In the genomic region with DNA sequence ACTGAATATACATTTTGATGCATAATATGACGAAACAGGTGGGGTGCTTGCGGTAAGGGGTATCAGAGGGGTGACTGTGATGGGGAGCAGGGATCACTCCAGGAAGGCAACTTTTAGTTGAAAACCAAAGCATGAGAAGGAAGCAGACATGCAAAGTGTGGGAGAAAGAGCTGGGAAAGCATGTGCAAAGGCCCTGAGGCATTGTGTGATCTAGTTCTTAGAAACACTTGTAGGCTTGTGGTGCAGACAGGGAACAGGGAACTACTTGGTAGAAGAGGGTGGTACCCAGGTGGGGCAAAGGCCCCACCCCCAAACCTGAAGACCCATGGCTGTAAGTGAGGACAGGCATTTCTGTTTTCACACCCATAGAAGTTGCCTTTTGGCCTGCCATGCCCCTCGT, we compare ENCODE assay signal across 1 cellular context.
TF ChIP-seq lines count a peak whose summit lies in the region.

No MANE protein-coding gene starts in this region.

TF ChIP-seq in HEK293, 187 proteins besides CTCF, POLR2A, EP300 and RAD21 (continued from another document):
- TF ChIP-seq, protein P1, sequence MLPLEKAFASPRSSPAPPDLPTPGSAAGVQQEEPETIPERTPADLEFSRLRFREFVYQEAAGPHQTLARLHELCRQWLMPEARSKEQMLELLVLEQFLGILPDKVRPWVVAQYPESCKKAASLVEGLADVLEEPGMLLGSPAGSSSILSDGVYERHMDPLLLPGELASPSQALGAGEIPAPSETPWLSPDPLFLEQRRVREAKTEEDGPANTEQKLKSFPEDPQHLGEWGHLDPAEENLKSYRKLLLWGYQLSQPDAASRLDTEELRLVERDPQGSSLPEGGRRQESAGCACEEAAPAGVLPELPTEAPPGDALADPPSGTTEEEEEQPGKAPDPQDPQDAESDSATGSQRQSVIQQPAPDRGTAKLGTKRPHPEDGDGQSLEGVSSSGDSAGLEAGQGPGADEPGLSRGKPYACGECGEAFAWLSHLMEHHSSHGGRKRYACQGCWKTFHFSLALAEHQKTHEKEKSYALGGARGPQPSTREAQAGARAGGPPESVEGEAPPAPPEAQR (tag by site-specific recombination; IDR thresholded peaks at IDR 0.05): no peak
- TF ChIP-seq KLF1 (tag by site-specific recombination; IDR thresholded peaks at IDR 0.05) (no peak), ZNF157 (tag by site-specific recombination; IDR thresholded peaks at IDR 0.05) (no peak)
TF ChIP-seq in HEK293: peak in this region for 1.
